In genomic region chr3:52085883-52086282, GRCh38 we compare ENCODE assay signal across 18 cellular contexts. TPM values are rescaled to one million over a fixed set of nuclear protein-coding genes. Genes with fewer than 3 reads are reported as not detected.
DNase-seq lines count a peak whose midpoint lies in the region; ATAC-seq and FAIRE-seq lines count a peak whose summit lies in the region.
"Had no signal": no experiment of that assay in that cellular context is flagged by ENCODE, and none has a peak within 500 bp of the region (broad histone marks: within the 10 kb centered on the region; RNA-seq: fewer than 3 reads in every experiment).

No MANE protein-coding gene starts in this region.

- no peak overlapping the region for H3K4me3 ChIP-seq in aorta (ENCODE audit: low read length in 2 of 2)
- H3K4me3 ChIP-seq: body of pancreas, K562, prostate gland, stomach had no signal

- intact Hi-C loops in aorta (cut with DNase I): no loop called here

- no peaks in the 10 kb centered on the region for H3K9me3 ChIP-seq in aorta (ENCODE audit: control insufficient read depth, low read length)
- H3K9me3 ChIP-seq: body of pancreas, prostate gland, stomach had no signal

- H3K4me1 ChIP-seq in aorta (ENCODE audit: control insufficient read depth in 1 of 2, insufficient read depth in 2 of 2, low read length in 2 of 2): peaks cover 0 to 3% of the 10 kb centered on the region in 2 donors
- H3K4me1 ChIP-seq: body of pancreas, prostate gland had no signal

- H3K27me3 ChIP-seq in aorta (ENCODE audit: control insufficient read depth in 1 of 2, insufficient read depth in 2 of 2, low read length in 1 of 2): no peaks in the 10 kb centered on the region
- H3K27me3 ChIP-seq: body of pancreas, stomach had no signal

- H3K36me3 ChIP-seq in aorta (ENCODE audit: control insufficient read depth in 1 of 2, insufficient read depth in 2 of 2, low read length in 1 of 2): no peaks in the 10 kb centered on the region
- H3K36me3 ChIP-seq: prostate gland, stomach had no signal

- WGBS in aorta, 2 donors: 89 to 92% methylated on average over 7 of the region's 7 CpGs

- H3K27ac ChIP-seq in aorta (ENCODE audit: low read depth in 1 of 2, low read length in 2 of 2): no peak overlapping the region
- H3K27ac ChIP-seq: body of pancreas, prostate gland, stomach had no signal

- ATAC-seq in aorta (ENCODE audit: low FRiP score) (no peak), HG02885 (IDR thresholded peaks at IDR 0.05; ENCODE audit: poor library complexity, unreplicated experiment) (no peak)
- ATAC-seq: body of pancreas, K562 had no signal

- DNase-seq in stimulated activated CD4-positive, alpha-beta T cell treated with anti-CD3 and anti-CD28 coated beads, Interleukin-15, amount 100 ng/mL, for 24 hours: peak; percentile 11
- no peak for DNase-seq in stimulated activated CD4-positive, alpha-beta T cell treated with anti-CD3 and anti-CD28 coated beads, Interleukin-4, amount 100 ng/mL, for 4 hours
- DNase-seq in activated T-cell treated with anti-CD3 and anti-CD28 coated beads, Interleukin-2, amount 50 U/mL, for 1 hour: peak; percentile 23
- peak; percentile 66 for DNase-seq in myocyte (ENCODE audit: low read depth)
- peak; percentile 26 to 54 for DNase-seq in aorta
- no peak for DNase-seq in HTR-8/SVneo (ENCODE audit: insufficient read length, low spot score)
- DNase-seq in NCI-H128 (lab: John Stamatoyannopoulos, UW; ENCODE audit: unreplicated experiment): no peak
- DNase-seq: body of pancreas; DMS79 treated with DMSO at 0.1 percent for 48 hours; endodermal cell; NCI-H524; stimulated activated CD4-positive, alpha-beta T cell treated with anti-CD3 and anti-CD28 coated beads, Interleukin-1b, Interleukin-23, amount 100 ng/mL, for 48 hours; stomach had no signal

- no peak for FAIRE-seq in HTR-8/SVneo (lab: Jason Lieb, UNC)
- FAIRE-seq: frontal cortex, islet of Langerhans, K562 had no signal

RNA-seq across cellular contexts. Expression of gene DUSP7, which starts 29.5 kb away (rescaled TPM):
- total RNA-seq in myocyte (8.9 and 12.3 TPM in 2 replicates), aorta (10 to 100 TPM; 36.8 to 54.1 TPM)
- polyA plus RNA-seq in myocyte (2012): 10.9 TPM
- 10 to 100 TPM in 1 of 2 donors, 1 to 10 TPM in 1; 8.8 to 14.4 TPM for polyA plus RNA-seq in aorta

Comparison
In these comparisons a context has a peak if more than half of its experiments do, and no peak if none do; other contexts are left out.
1. DNase-seq: peak in stimulated activated CD4-positive, alpha-beta T cell treated with anti-CD3 and anti-CD28 coated beads, Interleukin-15, amount 100 ng/mL, for 24 hours (single experiment), activated T-cell treated with anti-CD3 and anti-CD28 coated beads, Interleukin-2, amount 50 U/mL, for 1 hour (single experiment), myocyte (single experiment) and aorta (2 of 2); none in stimulated activated CD4-positive, alpha-beta T cell treated with anti-CD3 and anti-CD28 coated beads, Interleukin-4, amount 100 ng/mL, for 4 hours (0 of 2), HTR-8/SVneo (single experiment) and NCI-H128 (single experiment).